22 cellular contexts compared by ENCODE assay signal in the genomic region with DNA sequence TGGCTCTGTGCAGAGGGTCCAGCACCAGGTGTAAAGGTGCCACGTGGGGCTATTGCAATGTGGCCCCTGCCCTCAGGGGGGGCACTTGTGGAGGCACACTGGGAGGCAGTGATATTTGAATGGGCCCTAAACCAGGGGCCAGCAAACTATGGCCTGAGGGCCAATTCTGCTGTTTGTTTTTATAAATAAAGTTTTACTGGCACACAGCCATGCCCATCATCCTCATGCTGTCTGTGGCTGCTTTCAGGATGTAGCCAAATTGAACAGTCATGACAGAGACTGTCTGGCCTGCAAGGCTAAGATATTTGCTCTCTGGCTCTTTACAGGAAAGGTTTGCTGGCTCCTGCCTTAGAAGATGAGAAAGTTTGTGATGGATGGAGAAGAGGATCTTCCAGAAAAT. TPM values are rescaled to one million over a fixed set of nuclear protein-coding genes. Genes with fewer than 3 reads are reported as not detected.
DNase-seq lines count a peak whose midpoint lies in the region; ATAC-seq, FAIRE-seq and TF ChIP-seq lines count a peak whose summit lies in the region.
"Had no signal": no experiment of that assay in that cellular context is flagged by ENCODE, and none has a peak within 500 bp of the region (broad histone marks: within the 10 kb centered on the region; RNA-seq: fewer than 3 reads in every experiment).

No MANE protein-coding gene starts in this region.

- no peak overlapping the region for H3K4me3 ChIP-seq in BLaER1
- no peak overlapping the region for H3K4me3 ChIP-seq in K562

- TF ChIP-seq RAD21 in K562 (CRISPR knock-in tag; conservative IDR thresholded peaks at IDR 0.05 in 1 of 2, IDR thresholded peaks at IDR 0.05 in 1 of 2), result no peak

- WGBS in K562 (ENCODE audit: insufficient coverage, low coverage, missing lambda C conversion rate), result 9% methylated on average over 1 of the region's 1 CpG

- H3K27me3 ChIP-seq in BLaER1 (no peaks in the 10 kb centered on the region), K562 (ENCODE audit: control insufficient read depth in 2 of 2, insufficient read depth in 2 of 2, low read length in 2 of 2) (no peaks in the 10 kb centered on the region; a peak in 1 of 5 replicates)

- POLR2A ChIA-PET in K562 (lab: Yijun Ruan, JAX), result no interaction called here

- in situ Hi-C loops in K562 (cut with MboI), result no loop called here

- no peaks in the 10 kb centered on the region for H3K79me2 ChIP-seq in K562 (ENCODE audit: control insufficient read depth, insufficient read depth, low read length)

- H3K9me1 ChIP-seq in K562 (ENCODE audit: control insufficient read depth, insufficient read depth, low read length), result no peaks in the 10 kb centered on the region

- CTCF ChIA-PET in K562 (lab: Yijun Ruan, JAX; ENCODE audit: low intra/inter-chr PET ratio), result no interaction called here

- ATAC-seq in K562, result no peak
- ATAC-seq: CD8-positive, alpha-beta T cell had no signal

- intact Hi-C loops in K562 (cut with micrococcal nuclease) (no loop called here), posterior vena cava (cut with DNase I) (no loop called here)

- peaks cover 50% of the 10 kb centered on the region for H3K4me1 ChIP-seq in BLaER1
- peaks cover 0 to 12% of the 10 kb centered on the region in 2 experiments; a peak in 1 of 5 replicates for H3K4me1 ChIP-seq in K562 (replicated peaks in 1 of 2; ENCODE audit: control insufficient read depth in 2 of 2, insufficient read depth in 2 of 2, low read length in 2 of 2)

- no peak for TF ChIP-seq CTCF in HFFc6 (IDR thresholded peaks at IDR 0.05)
- TF ChIP-seq CTCF in K562 (IDR thresholded peaks at IDR 0.05 in 2 of 3, conservative IDR thresholded peaks at IDR 0.05 in 1 of 3; ENCODE audit: insufficient read depth in 2 of 3, low read depth in 1 of 3, low read length in 3 of 3), result no peak

- no peak for TF ChIP-seq POLR2A in K562 (conservative IDR thresholded peaks at IDR 0.05)

- peaks cover 2% of the 10 kb centered on the region; the same call in 1 of the 2 replicates for H3K27me3 Mint-ChIP-seq in HFFc6 (ENCODE audit: insufficient read depth)

- H4K20me1 ChIP-seq in BLaER1, result no peaks in the 10 kb centered on the region
- H4K20me1 ChIP-seq in K562 (replicated peaks; ENCODE audit: control insufficient read depth, insufficient read depth, low read length), result no peaks in the 10 kb centered on the region; the same call in 1 of the 2 replicates

- FAIRE-seq in K562 (lab: Jason Lieb, UNC), result no peak
- FAIRE-seq: RCC 7860 had no signal

- H3K4me2 ChIP-seq in BLaER1 (peak overlapping the region; percentile 73), K562 (ENCODE audit: insufficient read depth, low read length) (no peak overlapping the region)
- H3K4me2 ChIP-seq: SK-N-SH had no signal

- peaks cover 14% of the 10 kb centered on the region for H3K4me1 Mint-ChIP-seq in HFFc6 (ENCODE audit: low read depth)

- H3K27ac Mint-ChIP-seq in HFFc6, result peak overlapping the region; percentile 20; the same call in 1 of the 2 replicates
- H3K27ac Mint-ChIP-seq: CD8-positive, alpha-beta T cell had no signal

- H3K9ac ChIP-seq in BLaER1, result no peak overlapping the region
- H3K9ac ChIP-seq in K562 (ENCODE audit: insufficient read depth in 1 of 2, low read depth in 2 of 2, low read length in 2 of 2), result 0 out of 4 replicates have a peak overlapping the region, but pooled peaks of 1 of the 2 experiments have one; percentile 31
- H3K9ac ChIP-seq: SK-N-SH had no signal

- no peaks in the 10 kb centered on the region for H3K9me3 ChIP-seq in BLaER1
- H3K9me3 ChIP-seq in K562 (replicated peaks; ENCODE audit: control insufficient read depth, insufficient read depth, low read depth, low read length), result no peaks in the 10 kb centered on the region
- H3K9me3 ChIP-seq: SK-N-SH had no signal

- H3K27ac ChIP-seq in BLaER1 (no peak overlapping the region), K562 (ENCODE audit: extremely low read depth, low read depth, low read length) (no peak overlapping the region)

- peak; percentile 17 for DNase-seq in HFFc6
- DNase-seq in K562 (ENCODE audit: extremely low read depth in 1 of 4, low spot score in 3 of 4), result no peak
- peak; percentile 50 for DNase-seq in posterior vena cava (ENCODE audit: low spot score)
- no peak for DNase-seq in activated CD8-positive, alpha-beta memory T cell treated with anti-CD3 and anti-CD28 coated beads, Interleukin-2, amount 50 U/mL, for 4 hours
- no peak for DNase-seq in putamen (ENCODE audit: low spot score)
- DNase-seq in NCI-H1092 (lab: John Stamatoyannopoulos, UW), result no peak
- DNase-seq in NCI-H1694 (lab: John Stamatoyannopoulos, UW), result no peak
- DNase-seq: C1 segment of cervical spinal cord; Calu3; CD8-positive, alpha-beta T cell; GF-D8; H9; KBM-7; NCI-H1092 treated with DMSO at 0.1 percent for 48 hours; NCI-H1436 treated with DMSO at 0.1 percent for 48 hours; NCI-H226; NCI-H82; OCI-M1; SIG-M5; SK-N-SH had no signal

- H2AFZ ChIP-seq in K562 (ENCODE audit: low read depth, low read length), result no peak overlapping the region

- no peaks in the 10 kb centered on the region for H3K36me3 ChIP-seq in BLaER1
- H3K36me3 ChIP-seq in K562 (ENCODE audit: control insufficient read depth, insufficient read depth, low read length), result no peaks in the 10 kb centered on the region; the same call in 2 of the 3 replicates

- H3K9me3 Mint-ChIP-seq in HFFc6, result no peaks in the 10 kb centered on the region
- H3K9me3 Mint-ChIP-seq: CD8-positive, alpha-beta T cell; H9 had no signal

- no TSS peak for BruUV-seq in K562 (replicated peaks; lab: Mats Ljungman, UMichigan)

- peaks cover 5% of the 10 kb centered on the region; the same call in 1 of the 2 replicates for H3K36me3 Mint-ChIP-seq in HFFc6 (ENCODE audit: low read depth)

- no peak for TF ChIP-seq EP300 in K562 (IDR thresholded peaks at IDR 0.05; ENCODE audit: low read length)

- H3K4me3 Mint-ChIP-seq in HFFc6, result no peak overlapping the region
- H3K4me3 Mint-ChIP-seq: CD8-positive, alpha-beta T cell; H9 had no signal

RNA-seq across cellular contexts. Expression of gene RANBP3, which starts 33.9 kb away (rescaled TPM):
- total RNA-seq in HFFc6 (2021; fragmentation: NEBNext Ultra II Directional; extraction: Animal tissue kit (Norgen Biotek cat#: 25700)), result 10 to 100 TPM; 57.6 to 80.9 (median 70.4) TPM
- total RNA-seq in K562 (2011; cell fraction: chromatin; rRNA removed; ENCODE audit: low replicate concordance), result 101 and 160 TPM in 2 replicates
- total RNA-seq in K562 (2011; cell fraction: nucleolus; rRNA removed), result 112 and 117 TPM in 2 replicates
- total RNA-seq in K562 (2011; cell fraction: nucleoplasm; rRNA removed), result 92.0 and 98.2 TPM in 2 replicates
- 63.2 and 82.2 TPM in 2 replicates for total RNA-seq in K562 (2014; rRNA removed)
- 42.0 and 48.5 TPM in 2 replicates for total RNA-seq in K562 (2014; rRNA removed; fragmentation: Illumina TruSeq; extraction: Trizol)
- 54.4 and 66.7 TPM in 2 replicates for total RNA-seq in K562 (2015; rRNA removed; fragmentation: Illumina TruSeq; extraction: Trizol)
- total RNA-seq in K562 (2021), result 63.1 and 70.3 TPM in 2 replicates
- polyA plus RNA-seq in K562 (2011; rRNA removed), result 46.6 and 57.6 TPM in 2 replicates
- polyA plus RNA-seq in K562 (2011; cell fraction: cytosol; rRNA removed), result 70.4 and 122 TPM in 2 replicates
- polyA plus RNA-seq in K562 (2011; cell fraction: nucleus; rRNA removed), result 84.9 and 193 TPM in 2 replicates
- polyA plus RNA-seq in K562 (2012), result 65.4 and 79.1 TPM in 2 replicates
- 68.9 and 81.9 TPM in 2 replicates for polyA plus RNA-seq in K562 (2014; fragmentation: Illumina TruSeq; extraction: Trizol)
- 1 to 10 TPM in 1 of 2 experiments, under 1 TPM in 1; 0.90 to 1.8 TPM for polyA plus RNA-seq in K562 (2014; fragmentation: Nextera tagmentation; extraction: Ambion mirVana)
- 84.7 and 95.1 TPM in 2 replicates for polyA plus RNA-seq in K562 (2014; rRNA removed)
- 29.0 and 45.3 TPM in 2 replicates for polyA minus RNA-seq in K562 (2011; rRNA and poly(A)+ RNA removed)
- polyA minus RNA-seq in K562 (2011; cell fraction: cytosol; rRNA and poly(A)+ RNA removed), result 53.6 and 66.7 TPM in 2 replicates
- polyA minus RNA-seq in K562 (2011; cell fraction: nucleus; rRNA and poly(A)+ RNA removed), result 32.7 and 38.9 TPM in 2 replicates
- 10 to 100 TPM; 48.3 to 55.4 TPM for total RNA-seq in posterior vena cava

Comparison
In these comparisons a context has a peak if more than half of its experiments do, and no peak if none do; other contexts are left out.
1. DNase-seq: peak in HFFc6 (single experiment) and posterior vena cava (single experiment); none in K562 (0 of 4), activated CD8-positive, alpha-beta memory T cell treated with anti-CD3 and anti-CD28 coated beads, Interleukin-2, amount 50 U/mL, for 4 hours (single experiment), putamen (single experiment), NCI-H1092 (single experiment) and NCI-H1694 (single experiment).